In genomic region chr9:132478353-132478752, GRCh38 we compare ENCODE assay signal across 4 cellular contexts.
"Had no signal": no experiment of that assay in that cellular context is flagged by ENCODE, and none has a peak within 500 bp of the region (broad histone marks: within the 10 kb centered on the region; RNA-seq: fewer than 3 reads in every experiment).

No MANE protein-coding gene starts in this region.

- DNase-seq: H9, HCEC 1CT had no signal

- H3K4me2 ChIP-seq: GM23338 had no signal

- H3K4me3 ChIP-seq: GM23338 had no signal

- ATAC-seq: HepG2 had no signal

- H2AFZ ChIP-seq: GM23338 had no signal
